1 cellular context compared by ENCODE assay signal in the genomic region with DNA sequence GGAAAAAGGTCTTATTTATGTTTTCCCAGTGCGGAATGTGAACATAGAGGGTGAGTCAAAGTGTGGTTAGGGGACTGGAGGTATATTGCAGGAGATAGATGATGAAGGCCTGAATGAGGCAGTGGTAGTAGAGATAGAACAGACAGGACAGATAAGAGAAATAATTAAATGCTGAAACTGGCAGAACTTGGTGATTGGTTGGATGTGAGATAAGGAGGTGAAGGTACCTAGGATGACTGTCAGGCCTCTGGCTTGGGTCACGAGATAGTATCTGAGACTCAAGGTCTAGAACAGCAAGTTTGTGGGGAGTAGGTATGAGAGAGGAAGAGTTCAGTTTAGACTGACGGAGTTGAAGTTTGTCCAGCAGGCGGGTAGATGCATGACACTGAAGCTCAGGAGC.
TF ChIP-seq lines count a peak whose summit lies in the region.

No MANE protein-coding gene starts in this region.

TF ChIP-seq in K562, 482 proteins besides CTCF, POLR2A, EP300 and RAD21 (continued from another document and continues in another):
- TF ChIP-seq, protein P1, sequence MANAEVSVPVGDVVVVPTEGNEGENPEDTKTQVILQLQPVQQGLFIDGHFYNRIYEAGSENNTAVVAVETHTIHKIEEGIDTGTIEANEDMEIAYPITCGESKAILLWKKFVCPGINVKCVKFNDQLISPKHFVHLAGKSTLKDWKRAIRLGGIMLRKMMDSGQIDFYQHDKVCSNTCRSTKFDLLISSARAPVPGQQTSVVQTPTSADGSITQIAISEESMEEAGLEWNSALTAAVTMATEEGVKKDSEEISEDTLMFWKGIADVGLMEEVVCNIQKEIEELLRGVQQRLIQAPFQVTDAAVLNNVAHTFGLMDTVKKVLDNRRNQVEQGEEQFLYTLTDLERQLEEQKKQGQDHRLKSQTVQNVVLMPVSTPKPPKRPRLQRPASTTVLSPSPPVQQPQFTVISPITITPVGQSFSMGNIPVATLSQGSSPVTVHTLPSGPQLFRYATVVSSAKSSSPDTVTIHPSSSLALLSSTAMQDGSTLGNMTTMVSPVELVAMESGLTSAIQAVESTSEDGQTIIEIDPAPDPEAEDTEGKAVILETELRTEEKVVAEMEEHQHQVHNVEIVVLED (CRISPR knock-in tag; IDR thresholded peaks at IDR 0.05): no peak
- TF ChIP-seq ZNF589 (CRISPR knock-in tag; IDR thresholded peaks at IDR 0.05; ENCODE audit: low read depth) (no peak), ZEB2 (IDR thresholded peaks at IDR 0.05) (peak; percentile 72), NFIC (IDR thresholded peaks at IDR 0.05) (no peak), TCFL5 (CRISPR knock-in tag; conservative IDR thresholded peaks at IDR 0.05) (no peak), HOXB6 (CRISPR knock-in tag; IDR thresholded peaks at IDR 0.05; ENCODE audit: borderline replicate concordance) (no peak), NRF1 (conservative IDR thresholded peaks at IDR 0.05 in 1 of 2, IDR thresholded peaks at IDR 0.05 in 1 of 2) (no peak), ZNF780A (CRISPR knock-in tag; IDR thresholded peaks at IDR 0.05) (no peak), NCOR1 (IDR thresholded peaks at IDR 0.05) (peak; percentile 59), KLF6 (CRISPR knock-in tag; IDR thresholded peaks at IDR 0.05; ENCODE audit: borderline replicate concordance) (no peak), POLR2G (IDR thresholded peaks at IDR 0.05; ENCODE audit: low read depth, low read length) (no peak), LCOR (CRISPR knock-in tag; IDR thresholded peaks at IDR 0.05) (0 out of 2 replicates have a peak, but pooled peaks have one; percentile 53), RBM17 (IDR thresholded peaks at IDR 0.05; ENCODE audit: borderline replicate concordance, low read depth, low read length) (no peak), FOXM1 (IDR thresholded peaks at IDR 0.05; ENCODE audit: low read depth) (peak; percentile 30; the same call in 1 of the 2 replicates), FOXM1 (CRISPR knock-in tag; IDR thresholded peaks at IDR 0.05; ENCODE audit: low read depth) (no peak), ZKSCAN1 (IDR thresholded peaks at IDR 0.05; ENCODE audit: low read depth, low read length) (no peak), SIRT6 (IDR thresholded peaks at IDR 0.05; ENCODE audit: low read depth, low read length) (no peak), FOSL1 (tag; conservative IDR thresholded peaks at IDR 0.05) (peak; percentile 77; the same call in 1 of the 2 replicates), MGA (IDR thresholded peaks at IDR 0.05) (no peak), ZNF586 (CRISPR knock-in tag; conservative IDR thresholded peaks at IDR 0.05) (no peak), DPF2 (IDR thresholded peaks at IDR 0.05) (peak; percentile 78)
- TF ChIP-seq, protein P2, sequence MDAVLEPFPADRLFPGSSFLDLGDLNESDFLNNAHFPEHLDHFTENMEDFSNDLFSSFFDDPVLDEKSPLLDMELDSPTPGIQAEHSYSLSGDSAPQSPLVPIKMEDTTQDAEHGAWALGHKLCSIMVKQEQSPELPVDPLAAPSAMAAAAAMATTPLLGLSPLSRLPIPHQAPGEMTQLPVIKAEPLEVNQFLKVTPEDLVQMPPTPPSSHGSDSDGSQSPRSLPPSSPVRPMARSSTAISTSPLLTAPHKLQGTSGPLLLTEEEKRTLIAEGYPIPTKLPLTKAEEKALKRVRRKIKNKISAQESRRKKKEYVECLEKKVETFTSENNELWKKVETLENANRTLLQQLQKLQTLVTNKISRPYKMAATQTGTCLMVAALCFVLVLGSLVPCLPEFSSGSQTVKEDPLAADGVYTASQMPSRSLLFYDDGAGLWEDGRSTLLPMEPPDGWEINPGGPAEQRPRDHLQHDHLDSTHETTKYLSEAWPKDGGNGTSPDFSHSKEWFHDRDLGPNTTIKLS (IDR thresholded peaks at IDR 0.05; ENCODE audit: borderline replicate concordance, low read depth): no peak
- TF ChIP-seq, protein P3, sequence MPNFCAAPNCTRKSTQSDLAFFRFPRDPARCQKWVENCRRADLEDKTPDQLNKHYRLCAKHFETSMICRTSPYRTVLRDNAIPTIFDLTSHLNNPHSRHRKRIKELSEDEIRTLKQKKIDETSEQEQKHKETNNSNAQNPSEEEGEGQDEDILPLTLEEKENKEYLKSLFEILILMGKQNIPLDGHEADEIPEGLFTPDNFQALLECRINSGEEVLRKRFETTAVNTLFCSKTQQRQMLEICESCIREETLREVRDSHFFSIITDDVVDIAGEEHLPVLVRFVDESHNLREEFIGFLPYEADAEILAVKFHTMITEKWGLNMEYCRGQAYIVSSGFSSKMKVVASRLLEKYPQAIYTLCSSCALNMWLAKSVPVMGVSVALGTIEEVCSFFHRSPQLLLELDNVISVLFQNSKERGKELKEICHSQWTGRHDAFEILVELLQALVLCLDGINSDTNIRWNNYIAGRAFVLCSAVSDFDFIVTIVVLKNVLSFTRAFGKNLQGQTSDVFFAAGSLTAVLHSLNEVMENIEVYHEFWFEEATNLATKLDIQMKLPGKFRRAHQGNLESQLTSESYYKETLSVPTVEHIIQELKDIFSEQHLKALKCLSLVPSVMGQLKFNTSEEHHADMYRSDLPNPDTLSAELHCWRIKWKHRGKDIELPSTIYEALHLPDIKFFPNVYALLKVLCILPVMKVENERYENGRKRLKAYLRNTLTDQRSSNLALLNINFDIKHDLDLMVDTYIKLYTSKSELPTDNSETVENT (CRISPR knock-in tag; IDR thresholded peaks at IDR 0.05): no peak
- TF ChIP-seq, protein P4, sequence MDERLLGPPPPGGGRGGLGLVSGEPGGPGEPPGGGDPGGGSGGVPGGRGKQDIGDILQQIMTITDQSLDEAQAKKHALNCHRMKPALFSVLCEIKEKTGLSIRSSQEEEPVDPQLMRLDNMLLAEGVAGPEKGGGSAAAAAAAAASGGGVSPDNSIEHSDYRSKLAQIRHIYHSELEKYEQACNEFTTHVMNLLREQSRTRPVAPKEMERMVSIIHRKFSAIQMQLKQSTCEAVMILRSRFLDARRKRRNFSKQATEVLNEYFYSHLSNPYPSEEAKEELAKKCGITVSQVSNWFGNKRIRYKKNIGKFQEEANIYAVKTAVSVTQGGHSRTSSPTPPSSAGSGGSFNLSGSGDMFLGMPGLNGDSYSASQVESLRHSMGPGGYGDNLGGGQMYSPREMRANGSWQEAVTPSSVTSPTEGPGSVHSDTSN (CRISPR knock-in tag; IDR thresholded peaks at IDR 0.05; ENCODE audit: low read depth): no peak
- TF ChIP-seq, protein P4 (tag; conservative IDR thresholded peaks at IDR 0.05; ENCODE audit: low read depth): peak; percentile 40; the same call in 1 of the 2 replicates
- TF ChIP-seq, protein P5, sequence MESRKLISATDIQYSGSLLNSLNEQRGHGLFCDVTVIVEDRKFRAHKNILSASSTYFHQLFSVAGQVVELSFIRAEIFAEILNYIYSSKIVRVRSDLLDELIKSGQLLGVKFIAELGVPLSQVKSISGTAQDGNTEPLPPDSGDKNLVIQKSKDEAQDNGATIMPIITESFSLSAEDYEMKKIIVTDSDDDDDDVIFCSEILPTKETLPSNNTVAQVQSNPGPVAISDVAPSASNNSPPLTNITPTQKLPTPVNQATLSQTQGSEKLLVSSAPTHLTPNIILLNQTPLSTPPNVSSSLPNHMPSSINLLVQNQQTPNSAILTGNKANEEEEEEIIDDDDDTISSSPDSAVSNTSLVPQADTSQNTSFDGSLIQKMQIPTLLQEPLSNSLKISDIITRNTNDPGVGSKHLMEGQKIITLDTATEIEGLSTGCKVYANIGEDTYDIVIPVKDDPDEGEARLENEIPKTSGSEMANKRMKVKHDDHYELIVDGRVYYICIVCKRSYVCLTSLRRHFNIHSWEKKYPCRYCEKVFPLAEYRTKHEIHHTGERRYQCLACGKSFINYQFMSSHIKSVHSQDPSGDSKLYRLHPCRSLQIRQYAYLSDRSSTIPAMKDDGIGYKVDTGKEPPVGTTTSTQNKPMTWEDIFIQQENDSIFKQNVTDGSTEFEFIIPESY (CRISPR knock-in tag; IDR thresholded peaks at IDR 0.05): no peak
- TF ChIP-seq, protein P6, sequence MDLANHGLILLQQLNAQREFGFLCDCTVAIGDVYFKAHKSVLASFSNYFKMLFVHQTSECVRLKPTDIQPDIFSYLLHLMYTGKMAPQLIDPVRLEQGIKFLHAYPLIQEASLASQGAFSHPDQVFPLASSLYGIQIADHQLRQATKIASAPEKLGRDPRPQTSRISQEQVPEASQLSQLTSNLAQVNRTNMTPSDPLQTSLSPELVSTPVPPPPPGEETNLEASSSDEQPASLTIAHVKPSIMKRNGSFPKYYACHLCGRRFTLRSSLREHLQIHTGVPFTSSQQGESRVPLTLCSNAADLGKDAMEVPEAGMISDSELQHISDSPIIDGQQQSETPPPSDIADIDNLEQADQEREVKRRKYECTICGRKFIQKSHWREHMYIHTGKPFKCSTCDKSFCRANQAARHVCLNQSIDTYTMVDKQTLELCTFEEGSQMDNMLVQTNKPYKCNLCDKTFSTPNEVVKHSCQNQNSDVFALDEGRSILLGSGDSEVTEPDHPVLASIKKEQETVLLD (IDR thresholded peaks at IDR 0.05): peak; percentile 30; the same call in 1 of the 2 replicates
- TF ChIP-seq, protein P7, sequence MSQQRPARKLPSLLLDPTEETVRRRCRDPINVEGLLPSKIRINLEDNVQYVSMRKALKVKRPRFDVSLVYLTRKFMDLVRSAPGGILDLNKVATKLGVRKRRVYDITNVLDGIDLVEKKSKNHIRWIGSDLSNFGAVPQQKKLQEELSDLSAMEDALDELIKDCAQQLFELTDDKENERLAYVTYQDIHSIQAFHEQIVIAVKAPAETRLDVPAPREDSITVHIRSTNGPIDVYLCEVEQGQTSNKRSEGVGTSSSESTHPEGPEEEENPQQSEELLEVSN (IDR thresholded peaks at IDR 0.05; ENCODE audit: borderline replicate concordance in 1 of 2, extremely low read depth in 1 of 2, insufficient read depth in 1 of 2, insufficient read length in 1 of 2, low read depth in 1 of 2, low read length in 1 of 2, poor library complexity in 1 of 2, severe bottlenecking in 1 of 2): no peak
